7 cellular contexts compared by ENCODE assay signal in genomic region chr21:42850866-42851391, GRCh38. TPM values are rescaled to one million over a fixed set of nuclear protein-coding genes. Genes with fewer than 3 reads are reported as not detected.
DNase-seq lines count a peak whose midpoint lies in the region; ATAC-seq and TF ChIP-seq lines count a peak whose summit lies in the region.

No MANE protein-coding gene starts in this region.

- TF ChIP-seq CTCF in GM12865 (IDR thresholded peaks at IDR 0.05; ENCODE audit: insufficient read depth, low read depth, low read length, missing control alignments), result peak; percentile 52
- peak; percentile 62 for TF ChIP-seq CTCF in brain microvascular endothelial cell (IDR thresholded peaks at IDR 0.05; ENCODE audit: low read depth, low read length, missing control alignments)
- TF ChIP-seq CTCF in uterus (IDR thresholded peaks at IDR 0.05), result no peak
- no peak for TF ChIP-seq CTCF in ascending aorta (IDR thresholded peaks at IDR 0.05)

- H3K27ac Mint-ChIP-seq in natural killer cell treated with Interleukin-12 subunit alpha and Interleukin-12 subunit beta and Interleukin-15 and Interleukin-18, amount 100 ng/mL, for 72 hours, result no peak overlapping the region

- intact Hi-C loops in uterus (cut with DNase I; ENCODE audit: low total_unique reads) (no loop called here), ascending aorta (cut with DNase I) (no loop called here)

- H3K9me3 Mint-ChIP-seq in natural killer cell treated with Interleukin-12 subunit alpha and Interleukin-12 subunit beta and Interleukin-15 and Interleukin-18, amount 100 ng/mL, for 72 hours, result no peaks in the 10 kb centered on the region

- peak; percentile 53 for ATAC-seq in natural killer cell treated with Interleukin-12 subunit alpha and Interleukin-12 subunit beta and Interleukin-15 and Interleukin-18, amount 100 ng/mL, for 72 hours

- no peaks in the 10 kb centered on the region for H3K27me3 Mint-ChIP-seq in natural killer cell treated with Interleukin-12 subunit alpha and Interleukin-12 subunit beta and Interleukin-15 and Interleukin-18, amount 100 ng/mL, for 72 hours

- H3K27ac ChIP-seq in brain microvascular endothelial cell (no peak overlapping the region), uterus (no peak overlapping the region), ascending aorta (no peak overlapping the region)

- no peak for TF ChIP-seq POLR2A in uterus (IDR thresholded peaks at IDR 0.05)

- in situ Hi-C loops in brain microvascular endothelial cell (cut with HindIII; ENCODE audit: low pct_ligation_motif_present, low sequenced_read_pairs), result no loop called here

- no peaks in the 10 kb centered on the region for H3K9me3 ChIP-seq in uterus
- no peaks in the 10 kb centered on the region for H3K9me3 ChIP-seq in ascending aorta

- no peaks in the 10 kb centered on the region for H3K4me1 ChIP-seq in uterus
- H3K4me1 ChIP-seq in ascending aorta, result no peaks in the 10 kb centered on the region

- peaks cover 13% of the 10 kb centered on the region for H3K36me3 Mint-ChIP-seq in natural killer cell treated with Interleukin-12 subunit alpha and Interleukin-12 subunit beta and Interleukin-15 and Interleukin-18, amount 100 ng/mL, for 72 hours

- DNase-seq in GM12865 (ENCODE audit: low read depth) (peak; percentile 41), NAMALWA (ENCODE audit: low spot score) (peak; percentile 53), brain microvascular endothelial cell (peak; percentile 5), uterus (no peak), DMS79 (lab: John Stamatoyannopoulos, UW) (no peak), ascending aorta (ENCODE audit: low spot score in 2 of 2) (no peak)
- peak; percentile 60 for DNase-seq in natural killer cell treated with Interleukin-12 subunit alpha and Interleukin-12 subunit beta and Interleukin-15 and Interleukin-18, amount 100 ng/mL, for 72 hours (ENCODE audit: low spot score)

- peaks cover 7 to 16% of the 10 kb centered on the region in 2 donors for H3K4me1 Mint-ChIP-seq in natural killer cell treated with Interleukin-12 subunit alpha and Interleukin-12 subunit beta and Interleukin-15 and Interleukin-18, amount 100 ng/mL, for 72 hours (ENCODE audit: low read depth in 2 of 2)

- peaks cover 61% of the 10 kb centered on the region for H3K36me3 ChIP-seq in brain microvascular endothelial cell (replicated peaks)
- no peaks in the 10 kb centered on the region for H3K36me3 ChIP-seq in uterus
- H3K36me3 ChIP-seq in ascending aorta, result peaks cover 64 to 89% of the 10 kb centered on the region in 2 donors

- H3K4me3 Mint-ChIP-seq in natural killer cell treated with Interleukin-12 subunit alpha and Interleukin-12 subunit beta and Interleukin-15 and Interleukin-18, amount 100 ng/mL, for 72 hours, result no peak overlapping the region

- H3K4me3 ChIP-seq in GM12865 (ENCODE audit: low read depth, low read length), result no peak overlapping the region
- no peak overlapping the region for H3K4me3 ChIP-seq in brain microvascular endothelial cell (ENCODE audit: low read depth, low read length)
- H3K4me3 ChIP-seq in uterus, result no peak overlapping the region
- no peak overlapping the region for H3K4me3 ChIP-seq in ascending aorta

- H3K27me3 ChIP-seq in brain microvascular endothelial cell (replicated peaks) (no peaks in the 10 kb centered on the region), uterus (no peaks in the 10 kb centered on the region), ascending aorta (no peaks in the 10 kb centered on the region)

RNA-seq across cellular contexts. Expression of gene WDR4, which starts 28.4 kb away (rescaled TPM):
- 100 to 1,000 TPM in 1 of 2 donors, 10 to 100 TPM in 1; 28.5 to 112 TPM for total RNA-seq in natural killer cell treated with Interleukin-12 subunit alpha and Interleukin-12 subunit beta and Interleukin-15 and Interleukin-18, amount 100 ng/mL, for 72 hours
- total RNA-seq in uterus (10 to 100 TPM in 2 of 4 donors, 1 to 10 TPM in 1, not detected in 1; 6.4 to 19.1 (median 17.8) TPM), ascending aorta (51.9 TPM)

RNA-seq across cellular contexts. Expression of gene NDUFV3, which starts 42.2 kb away (rescaled TPM):
- total RNA-seq in natural killer cell treated with Interleukin-12 subunit alpha and Interleukin-12 subunit beta and Interleukin-15 and Interleukin-18, amount 100 ng/mL, for 72 hours, result 10 to 100 TPM; 32.9 to 54.0 TPM
- 10 to 100 TPM; 41.5 to 55.9 (median 45.7) TPM for total RNA-seq in uterus
- total RNA-seq in ascending aorta, result 60.7 TPM

Comparison
In these comparisons a context has a peak if more than half of its experiments do, and no peak if none do; other contexts are left out.
1. DNase-seq: peak in GM12865 (single experiment), NAMALWA (single experiment), brain microvascular endothelial cell (single experiment) and natural killer cell treated with Interleukin-12 subunit alpha and Interleukin-12 subunit beta and Interleukin-15 and Interleukin-18, amount 100 ng/mL, for 72 hours (single experiment); none in uterus (0 of 2), DMS79 (single experiment) and ascending aorta (0 of 2).
2. CTCF ChIP-seq: peak in GM12865 (single experiment) and brain microvascular endothelial cell (single experiment); none in uterus (0 of 4) and ascending aorta (0 of 3).